In the genomic region with DNA sequence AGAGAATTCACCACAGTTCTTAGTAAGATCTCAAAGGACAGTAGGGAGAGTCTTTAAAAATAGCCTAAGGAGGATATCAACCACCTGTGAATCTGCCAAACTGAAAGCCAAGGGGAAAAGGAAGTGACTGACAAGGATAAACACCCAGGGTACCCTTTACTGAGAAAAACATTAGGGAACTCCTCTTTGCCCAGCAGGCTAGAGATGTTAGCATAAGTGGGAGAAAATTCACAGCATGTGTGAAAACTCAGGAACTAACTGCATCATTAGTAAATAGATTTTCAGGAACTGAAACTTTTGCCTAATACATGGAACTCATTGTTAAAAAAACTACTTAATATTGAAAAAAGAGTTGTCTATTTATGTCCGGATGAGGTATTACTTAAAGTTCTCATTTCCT, we compare ENCODE assay signal across 20 cellular contexts.
"Had no signal": no experiment of that assay in that cellular context is flagged by ENCODE, and none has a peak within 500 bp of the region (broad histone marks: within the 10 kb centered on the region; RNA-seq: fewer than 3 reads in every experiment).

No MANE protein-coding gene starts in this region.

- H3K27ac Mint-ChIP-seq: naive thymus-derived CD8-positive, alpha-beta T cell; stimulated activated effector memory CD8-positive, alpha-beta T cell treated with anti-CD3 and anti-CD28 coated beads, Interleukin-12 subunit alpha, Interleukin-12 subunit beta, amount 100 ng/mL, for 72 hours; type B pancreatic cell had no signal

- H3K9me3 Mint-ChIP-seq: naive thymus-derived CD8-positive, alpha-beta T cell; stimulated activated effector memory CD8-positive, alpha-beta T cell treated with anti-CD3 and anti-CD28 coated beads, Interleukin-12 subunit alpha, Interleukin-12 subunit beta, amount 100 ng/mL, for 72 hours; type B pancreatic cell had no signal

- H3K4me1 ChIP-seq: esophagus muscularis mucosa, gastrocnemius medialis, suprapubic skin, thyroid gland, uterus had no signal

- ATAC-seq: left cardiac atrium; naive thymus-derived CD8-positive, alpha-beta T cell; stimulated activated effector memory CD8-positive, alpha-beta T cell treated with anti-CD3 and anti-CD28 coated beads, Interleukin-12 subunit alpha, Interleukin-12 subunit beta, amount 100 ng/mL, for 72 hours; stimulated activated naive CD8-positive, alpha-beta T cell treated with anti-CD3 and anti-CD28 coated beads, Interleukin-15, Interleukin-2, amounts not matched to agents 100 U/mL and 50 U/mL, for 24 hours had no signal

- H3K27me3 ChIP-seq: esophagus muscularis mucosa, suprapubic skin, thyroid gland, uterus had no signal

- H3K4me3 Mint-ChIP-seq: naive thymus-derived CD8-positive, alpha-beta T cell; stimulated activated effector memory CD8-positive, alpha-beta T cell treated with anti-CD3 and anti-CD28 coated beads, Interleukin-12 subunit alpha, Interleukin-12 subunit beta, amount 100 ng/mL, for 72 hours; type B pancreatic cell had no signal

- H3K36me3 ChIP-seq: esophagus muscularis mucosa, gastrocnemius medialis, neutrophil, suprapubic skin, thyroid gland, uterus had no signal

- H3K36me3 Mint-ChIP-seq: naive thymus-derived CD8-positive, alpha-beta T cell; stimulated activated effector memory CD8-positive, alpha-beta T cell treated with anti-CD3 and anti-CD28 coated beads, Interleukin-12 subunit alpha, Interleukin-12 subunit beta, amount 100 ng/mL, for 72 hours; type B pancreatic cell had no signal

- H3K27ac ChIP-seq: epithelial cell of prostate, esophagus muscularis mucosa, gastrocnemius medialis, neutrophil, suprapubic skin, thyroid gland, uterus had no signal

- H3K4me3 ChIP-seq: esophagus muscularis mucosa, gastrocnemius medialis, suprapubic skin, thyroid gland, uterus had no signal

- FAIRE-seq: endometrium, kidney, small intestine had no signal

- DNase-seq: cortex of kidney; effector memory CD4-positive, alpha-beta T cell; gastrocnemius medialis; glutamatergic neuron; kidney; left cardiac atrium; naive thymus-derived CD8-positive, alpha-beta T cell; posterior cingulate gyrus; small intestine; stimulated activated CD4-positive, alpha-beta T cell treated with anti-CD3 and anti-CD28 coated beads, Interleukin-12 subunit alpha, Interleukin-12 subunit beta, amount 100 ng/mL, for 4 hours; stimulated activated naive CD8-positive, alpha-beta T cell treated with anti-CD3 and anti-CD28 coated beads, Interleukin-15, Interleukin-2, amounts not matched to agents 100 U/mL and 50 U/mL, for 24 hours; thyroid gland; uterus had no signal

- H3K9me3 ChIP-seq: gastrocnemius medialis, neutrophil, suprapubic skin, thyroid gland, uterus had no signal

- H3K4me1 Mint-ChIP-seq: naive thymus-derived CD8-positive, alpha-beta T cell; stimulated activated effector memory CD8-positive, alpha-beta T cell treated with anti-CD3 and anti-CD28 coated beads, Interleukin-12 subunit alpha, Interleukin-12 subunit beta, amount 100 ng/mL, for 72 hours had no signal
